23 cellular contexts compared by ENCODE assay signal in genomic region chr7:100818825-100819224, GRCh38.
"Had no signal": no experiment of that assay in that cellular context is flagged by ENCODE, and none has a peak within 500 bp of the region (broad histone marks: within the 10 kb centered on the region; RNA-seq: fewer than 3 reads in every experiment).

No MANE protein-coding gene starts in this region.

- H3K4me2 ChIP-seq: smooth muscle cell had no signal

- H3K4me3 Mint-ChIP-seq: immature natural killer cell; memory B cell; mesothelial cell of epicardium; natural killer cell treated with Interleukin-12 subunit alpha and Interleukin-12 subunit beta and Interleukin-15 and Interleukin-18, amount 100 ng/mL, for 72 hours; stimulated activated memory B cell treated with anti-CD40 and anti-IgM and Interleukin-4, amounts not matched to agents 10 μg/mL and 1 μg/mL and 100 μg/mL, for 72 hours; stimulated activated naive CD8-positive, alpha-beta T cell treated with anti-CD3 and anti-CD28 coated beads, Interleukin-15, amount 100 ng/mL, for 72 hours had no signal

- H3K27me3 Mint-ChIP-seq: stimulated activated naive CD8-positive, alpha-beta T cell treated with anti-CD3 and anti-CD28 coated beads, Interleukin-15, amount 100 ng/mL, for 72 hours had no signal

- H3K4me1 ChIP-seq: right atrium auricular region, testis, tibial nerve, upper lobe of right lung had no signal

- H3K4me3 ChIP-seq: coronary artery, esophagus squamous epithelium, gastroesophageal sphincter, left lung, lower lobe of right lung, right atrium auricular region, smooth muscle cell, testis, tibial nerve, upper lobe of right lung had no signal

- H3K4me1 Mint-ChIP-seq: immature natural killer cell; memory B cell; stimulated activated memory B cell treated with anti-CD40 and anti-IgM and Interleukin-4, amounts not matched to agents 10 μg/mL and 1 μg/mL and 100 μg/mL, for 72 hours; stimulated activated naive CD8-positive, alpha-beta T cell treated with anti-CD3 and anti-CD28 coated beads, Interleukin-15, amount 100 ng/mL, for 72 hours had no signal

- ATAC-seq: gastroesophageal sphincter; left lung; natural killer cell treated with Interleukin-12 subunit alpha and Interleukin-12 subunit beta and Interleukin-15 and Interleukin-18, amount 100 ng/mL, for 72 hours; stimulated activated memory B cell treated with anti-CD40 and anti-IgM and Interleukin-4, amounts not matched to agents 10 μg/mL and 1 μg/mL and 100 μg/mL, for 72 hours; stimulated activated naive CD8-positive, alpha-beta T cell treated with anti-CD3 and anti-CD28 coated beads, Interleukin-15, amount 100 ng/mL, for 72 hours; upper lobe of right lung had no signal

- H3K36me3 Mint-ChIP-seq: immature natural killer cell; natural killer cell treated with Interleukin-12 subunit alpha and Interleukin-12 subunit beta and Interleukin-15 and Interleukin-18, amount 100 ng/mL, for 72 hours; stimulated activated memory B cell treated with anti-CD40 and anti-IgM and Interleukin-4, amounts not matched to agents 10 μg/mL and 1 μg/mL and 100 μg/mL, for 72 hours had no signal

- H3K27me3 ChIP-seq: esophagus squamous epithelium, gastroesophageal sphincter, left lung, right atrium auricular region, testis, tibial nerve, upper lobe of right lung had no signal

- DNase-seq: central memory CD4-positive, alpha-beta T cell; effector memory CD4-positive, alpha-beta T cell; esophagus squamous epithelium; foreskin fibroblast; immature natural killer cell; lower lobe of right lung; occipital lobe; posterior cingulate gyrus; stimulated activated CD4-positive, alpha-beta T cell treated with anti-CD3 and anti-CD28 coated beads, Interleukin-4, amount 100 ng/mL, for 1 hour; stimulated activated CD8-positive, alpha-beta memory T cell treated with anti-CD3 and anti-CD28 coated beads, Interleukin-4, amount 100 ng/mL, for 48 hours; stimulated activated naive CD8-positive, alpha-beta T cell treated with anti-CD3 and anti-CD28 coated beads, Interleukin-15, amount 100 ng/mL, for 72 hours; testis; upper lobe of right lung had no signal

- H3K27ac ChIP-seq: coronary artery, esophagus squamous epithelium, gastroesophageal sphincter, left lung, lower lobe of right lung, right atrium auricular region, testis, tibial nerve, upper lobe of right lung had no signal

- H3K9me3 Mint-ChIP-seq: immature natural killer cell; memory B cell; mesothelial cell of epicardium; natural killer cell treated with Interleukin-12 subunit alpha and Interleukin-12 subunit beta and Interleukin-15 and Interleukin-18, amount 100 ng/mL, for 72 hours; stimulated activated memory B cell treated with anti-CD40 and anti-IgM and Interleukin-4, amounts not matched to agents 10 μg/mL and 1 μg/mL and 100 μg/mL, for 72 hours; stimulated activated naive CD8-positive, alpha-beta T cell treated with anti-CD3 and anti-CD28 coated beads, Interleukin-15, amount 100 ng/mL, for 72 hours had no signal

- H3K27ac Mint-ChIP-seq: immature natural killer cell; memory B cell; mesothelial cell of epicardium; natural killer cell treated with Interleukin-12 subunit alpha and Interleukin-12 subunit beta and Interleukin-15 and Interleukin-18, amount 100 ng/mL, for 72 hours; stimulated activated memory B cell treated with anti-CD40 and anti-IgM and Interleukin-4, amounts not matched to agents 10 μg/mL and 1 μg/mL and 100 μg/mL, for 72 hours had no signal

- H3K9me3 ChIP-seq: esophagus squamous epithelium, gastroesophageal sphincter, left lung, lower lobe of right lung, right atrium auricular region, testis, tibial nerve, upper lobe of right lung had no signal
